In genomic region chr5:61802456-61802855, GRCh38 we compare ENCODE assay signal across 21 cellular contexts.
DNase-seq lines count a peak whose midpoint lies in the region; ATAC-seq and TF ChIP-seq lines count a peak whose summit lies in the region.
"Had no signal": no experiment of that assay in that cellular context is flagged by ENCODE, and none has a peak within 500 bp of the region (broad histone marks: within the 10 kb centered on the region; RNA-seq: fewer than 3 reads in every experiment).

No MANE protein-coding gene starts in this region.

- TF ChIP-seq CTCF in epithelial cell of esophagus (IDR thresholded peaks at IDR 0.05; ENCODE audit: insufficient read depth, low read depth, low read length, missing control alignments) = no peak

- H3K36me3 Mint-ChIP-seq in activated CD4-positive, alpha-beta T cell treated with anti-CD3 and anti-CD28 coated beads for 36 hours (ENCODE audit: low read depth) = no peaks in the 10 kb centered on the region
- H3K36me3 Mint-ChIP-seq: CD8-positive, alpha-beta T cell had no signal

- no peaks in the 10 kb centered on the region for H3K4me1 Mint-ChIP-seq in activated CD4-positive, alpha-beta T cell treated with anti-CD3 and anti-CD28 coated beads for 36 hours

- CTCF ChIA-PET in activated CD4-positive, alpha-beta T cell treated with anti-CD3 and anti-CD28 coated beads for 36 hours (lab: Charles Lee) = no interaction called here

- DNase-seq in SHP77 (lab: John Stamatoyannopoulos, UW) (peak; percentile 21 to 27), SHP77 treated with DMSO at 0.1 percent for 48 hours (lab: John Stamatoyannopoulos, UW) (no peak), NCI-H774 (lab: John Stamatoyannopoulos, UW) (peak; percentile 41), epithelial cell of esophagus (ENCODE audit: low read depth) (peak; percentile 47), putamen (ENCODE audit: low spot score) (peak; percentile 78), NCI-H345 treated with DMSO at 0.1 percent for 48 hours (lab: John Stamatoyannopoulos, UW; ENCODE audit: unreplicated experiment) (no peak), pons (ENCODE audit: low spot score) (no peak)
- no peak for DNase-seq in activated CD4-positive, alpha-beta T cell treated with anti-CD3 and anti-CD28 coated beads for 36 hours
- DNase-seq: Calu3; CD8-positive, alpha-beta T cell; DMS79 treated with DMSO at 0.1 percent for 48 hours; HFFc6; IMR-90; NCI-H1048; NCI-H345; NCI-H526; PC-3; RPMI8226; SJCRH30 had no signal

- H3K4me3 ChIP-seq in epithelial cell of esophagus (ENCODE audit: low read length) = no peak overlapping the region
- H3K4me3 ChIP-seq: BLaER1 treated with 17β-estradiol and CSF1 and Interleukin-3, amounts not matched to agents 10 nM and 100 nM; SJCRH30 had no signal

- H3K27ac Mint-ChIP-seq in activated CD4-positive, alpha-beta T cell treated with anti-CD3 and anti-CD28 coated beads for 36 hours = no peak overlapping the region
- H3K27ac Mint-ChIP-seq: CD8-positive, alpha-beta T cell; HFFc6; T-helper 1 cell treated with Interleukin-12 subunit alpha and Interleukin-12 subunit beta and Interleukin-4 antibody, amounts not matched to agents 30 μg/mL and 1 μg/mL, for 36 hours had no signal

- no peak for ATAC-seq in activated CD4-positive, alpha-beta T cell treated with anti-CD3 and anti-CD28 coated beads for 36 hours
- ATAC-seq: CD8-positive, alpha-beta T cell; PC-3 had no signal

- POLR2A ChIA-PET in activated CD4-positive, alpha-beta T cell treated with anti-CD3 and anti-CD28 coated beads for 36 hours (lab: Charles Lee) = no interaction called here

- no peaks in the 10 kb centered on the region for H3K9me3 Mint-ChIP-seq in activated CD4-positive, alpha-beta T cell treated with anti-CD3 and anti-CD28 coated beads for 36 hours (ENCODE audit: low read depth)
- H3K9me3 Mint-ChIP-seq: CD8-positive, alpha-beta T cell; HFFc6; T-helper 1 cell treated with Interleukin-12 subunit alpha and Interleukin-12 subunit beta and Interleukin-4 antibody, amounts not matched to agents 30 μg/mL and 1 μg/mL, for 36 hours had no signal

- H3K27me3 Mint-ChIP-seq in activated CD4-positive, alpha-beta T cell treated with anti-CD3 and anti-CD28 coated beads for 36 hours = no peaks in the 10 kb centered on the region

- no peak overlapping the region for H3K4me3 Mint-ChIP-seq in activated CD4-positive, alpha-beta T cell treated with anti-CD3 and anti-CD28 coated beads for 36 hours
- H3K4me3 Mint-ChIP-seq: CD8-positive, alpha-beta T cell; HFFc6; T-helper 1 cell treated with Interleukin-12 subunit alpha and Interleukin-12 subunit beta and Interleukin-4 antibody, amounts not matched to agents 30 μg/mL and 1 μg/mL, for 36 hours had no signal

- intact Hi-C loops in activated CD4-positive, alpha-beta T cell treated with anti-CD3 and anti-CD28 coated beads for 36 hours (cut with DNase I, micrococcal nuclease) = no loop called here

Comparison
In these comparisons a context has a peak if more than half of its experiments do, and no peak if none do; other contexts are left out.
1. DNase-seq: peak in SHP77 (2 of 2), NCI-H774 (single experiment), epithelial cell of esophagus (single experiment) and putamen (single experiment); none in SHP77 treated with DMSO at 0.1 percent for 48 hours (single experiment), NCI-H345 treated with DMSO at 0.1 percent for 48 hours (single experiment), activated CD4-positive, alpha-beta T cell treated with anti-CD3 and anti-CD28 coated beads for 36 hours (single experiment) and pons (single experiment).